1 cellular context compared by ENCODE assay signal in genomic region chr9:136720251-136720886, GRCh38.
TF ChIP-seq lines count a peak whose summit lies in the region.

No MANE protein-coding gene starts in this region.

TF ChIP-seq in GM23338, 12 proteins besides CTCF, POLR2A, EP300 and RAD21 (continued from another document):
- TF ChIP-seq ZNF462 (CRISPR knock-in tag; IDR thresholded peaks at IDR 0.05) (no peak), REST (IDR thresholded peaks at IDR 0.05; ENCODE audit: unreplicated experiment) (no peak), ZNF331 (CRISPR knock-in tag; IDR thresholded peaks at IDR 0.05; ENCODE audit: low read depth) (no peak), CREB1 (CRISPR knock-in tag; IDR thresholded peaks at IDR 0.05; ENCODE audit: low read depth) (no peak), ZNF114 (CRISPR knock-in tag; IDR thresholded peaks at IDR 0.05) (no peak), STAT1 (IDR thresholded peaks at IDR 0.05; ENCODE audit: unreplicated experiment) (no peak)
TF ChIP-seq in GM23338: peak in this region for 0.
